ENCODE assay signal across 1 cellular context in genomic region chr3:185734725-185735096, GRCh38.
TF ChIP-seq lines count a peak whose summit lies in the region.

No MANE protein-coding gene starts in this region.

TF ChIP-seq in K562, 482 proteins besides CTCF, POLR2A, EP300 and RAD21 (continued from another document and continues in another):
- TF ChIP-seq CCNT2 (IDR thresholded peaks at IDR 0.05; ENCODE audit: borderline replicate concordance, extremely low read depth, insufficient read length, low read depth, low read length), result no peak
- TF ChIP-seq NR2C1 (IDR thresholded peaks at IDR 0.05), result peak; percentile 47; the same call in 1 of the 2 replicates
- TF ChIP-seq NR2C1 (tag; IDR thresholded peaks at IDR 0.05), result 0 out of 2 replicates have a peak, but pooled peaks have one; percentile 30
- no peak for TF ChIP-seq ATF1 (CRISPR knock-in tag; IDR thresholded peaks at IDR 0.05)
- no peak for TF ChIP-seq ATF1 (tag; IDR thresholded peaks at IDR 0.05)
- TF ChIP-seq SMARCC2 (IDR thresholded peaks at IDR 0.05; ENCODE audit: low read depth), result no peak
- TF ChIP-seq TCF3 (CRISPR knock-in tag; IDR thresholded peaks at IDR 0.05), result peak; percentile 84
- TF ChIP-seq CBFA2T3 (IDR thresholded peaks at IDR 0.05), result peak; percentile 85
- peak; percentile 74 for TF ChIP-seq TAL1 (IDR thresholded peaks at IDR 0.05)
- no peak for TF ChIP-seq STAT6 (CRISPR knock-in tag; IDR thresholded peaks at IDR 0.05)
- no peak for TF ChIP-seq ZNF444 (CRISPR knock-in tag; IDR thresholded peaks at IDR 0.05)
- TF ChIP-seq MAZ (CRISPR knock-in tag; conservative IDR thresholded peaks at IDR 0.05 in 1 of 2, IDR thresholded peaks at IDR 0.05 in 1 of 2), result no peak
- TF ChIP-seq ZNF583 (CRISPR knock-in tag; IDR thresholded peaks at IDR 0.05), result no peak
- TF ChIP-seq MAFK (IDR thresholded peaks at IDR 0.05; ENCODE audit: low read length), result no peak
- TF ChIP-seq XRCC5 (IDR thresholded peaks at IDR 0.05; ENCODE audit: low read depth, low read length), result 0 out of 2 replicates have a peak, but pooled peaks have one; percentile 42
- TF ChIP-seq ZNF324 (CRISPR knock-in tag; IDR thresholded peaks at IDR 0.05), result no peak
- TF ChIP-seq DDX20 (tag; IDR thresholded peaks at IDR 0.05; ENCODE audit: low read depth), result no peak
- TF ChIP-seq KDM1A (IDR thresholded peaks at IDR 0.05), result peak; percentile 71 to 79
- TF ChIP-seq CBFA2T2 (conservative IDR thresholded peaks at IDR 0.05), result peak; percentile 71
- TF ChIP-seq MCM3 (IDR thresholded peaks at IDR 0.05), result no peak
- peak; percentile 40; the same call in 1 of the 2 replicates for TF ChIP-seq BCOR (IDR thresholded peaks at IDR 0.05)
- no peak for TF ChIP-seq ARID3B (CRISPR knock-in tag; IDR thresholded peaks at IDR 0.05; ENCODE audit: borderline replicate concordance)
- TF ChIP-seq, protein P1, sequence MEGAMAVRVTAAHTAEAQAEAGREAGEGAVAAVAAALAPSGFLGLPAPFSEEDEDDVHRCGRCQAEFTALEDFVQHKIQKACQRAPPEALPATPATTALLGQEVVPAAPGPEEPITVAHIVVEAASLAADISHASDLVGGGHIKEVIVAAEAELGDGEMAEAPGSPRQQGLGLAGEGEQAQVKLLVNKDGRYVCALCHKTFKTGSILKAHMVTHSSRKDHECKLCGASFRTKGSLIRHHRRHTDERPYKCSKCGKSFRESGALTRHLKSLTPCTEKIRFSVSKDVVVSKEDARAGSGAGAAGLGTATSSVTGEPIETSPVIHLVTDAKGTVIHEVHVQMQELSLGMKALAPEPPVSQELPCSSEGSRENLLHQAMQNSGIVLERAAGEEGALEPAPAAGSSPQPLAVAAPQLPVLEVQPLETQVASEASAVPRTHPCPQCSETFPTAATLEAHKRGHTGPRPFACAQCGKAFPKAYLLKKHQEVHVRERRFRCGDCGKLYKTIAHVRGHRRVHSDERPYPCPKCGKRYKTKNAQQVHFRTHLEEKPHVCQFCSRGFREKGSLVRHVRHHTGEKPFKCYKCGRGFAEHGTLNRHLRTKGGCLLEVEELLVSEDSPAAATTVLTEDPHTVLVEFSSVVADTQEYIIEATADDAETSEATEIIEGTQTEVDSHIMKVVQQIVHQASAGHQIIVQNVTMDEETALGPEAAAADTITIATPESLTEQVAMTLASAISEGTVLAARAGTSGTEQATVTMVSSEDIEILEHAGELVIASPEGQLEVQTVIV (CRISPR knock-in tag; IDR thresholded peaks at IDR 0.05; ENCODE audit: borderline replicate concordance), result no peak
- TF ChIP-seq ZBTB34 (CRISPR knock-in tag; IDR thresholded peaks at IDR 0.05), result no peak
- TF ChIP-seq, protein P2, sequence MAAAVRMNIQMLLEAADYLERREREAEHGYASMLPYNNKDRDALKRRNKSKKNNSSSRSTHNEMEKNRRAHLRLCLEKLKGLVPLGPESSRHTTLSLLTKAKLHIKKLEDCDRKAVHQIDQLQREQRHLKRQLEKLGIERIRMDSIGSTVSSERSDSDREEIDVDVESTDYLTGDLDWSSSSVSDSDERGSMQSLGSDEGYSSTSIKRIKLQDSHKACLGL (CRISPR knock-in tag; IDR thresholded peaks at IDR 0.05; ENCODE audit: borderline replicate concordance, poor library complexity, severe bottlenecking), result no peak
- TF ChIP-seq HDAC2 (IDR thresholded peaks at IDR 0.05), result 0 out of 2 replicates have a peak, but pooled peaks have one; percentile 19
- TF ChIP-seq ZNF354B (CRISPR knock-in tag; IDR thresholded peaks at IDR 0.05), result no peak
- no peak for TF ChIP-seq ATF3 (IDR thresholded peaks at IDR 0.05)
- no peak for TF ChIP-seq ATF3 (CRISPR knock-in tag; conservative IDR thresholded peaks at IDR 0.05)
- TF ChIP-seq CXXC5 (CRISPR knock-in tag; IDR thresholded peaks at IDR 0.05), result peak; percentile 87
- TF ChIP-seq, protein P3, sequence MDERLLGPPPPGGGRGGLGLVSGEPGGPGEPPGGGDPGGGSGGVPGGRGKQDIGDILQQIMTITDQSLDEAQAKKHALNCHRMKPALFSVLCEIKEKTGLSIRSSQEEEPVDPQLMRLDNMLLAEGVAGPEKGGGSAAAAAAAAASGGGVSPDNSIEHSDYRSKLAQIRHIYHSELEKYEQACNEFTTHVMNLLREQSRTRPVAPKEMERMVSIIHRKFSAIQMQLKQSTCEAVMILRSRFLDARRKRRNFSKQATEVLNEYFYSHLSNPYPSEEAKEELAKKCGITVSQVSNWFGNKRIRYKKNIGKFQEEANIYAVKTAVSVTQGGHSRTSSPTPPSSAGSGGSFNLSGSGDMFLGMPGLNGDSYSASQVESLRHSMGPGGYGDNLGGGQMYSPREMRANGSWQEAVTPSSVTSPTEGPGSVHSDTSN (CRISPR knock-in tag; IDR thresholded peaks at IDR 0.05; ENCODE audit: low read depth), result no peak
- TF ChIP-seq, protein P3 (tag; conservative IDR thresholded peaks at IDR 0.05; ENCODE audit: low read depth), result peak; percentile 81
- peak; percentile 55; the same call in 1 of the 2 replicates for TF ChIP-seq STAT5A (IDR thresholded peaks at IDR 0.05; ENCODE audit: borderline replicate concordance, low read length)
- 0 out of 2 replicates have a peak, but pooled peaks have one; percentile 38 for TF ChIP-seq NFIC (IDR thresholded peaks at IDR 0.05)
- TF ChIP-seq CREM (IDR thresholded peaks at IDR 0.05; ENCODE audit: low read depth), result peak; percentile 56
- no peak for TF ChIP-seq TAF1 (IDR thresholded peaks at IDR 0.05; ENCODE audit: control insufficient read depth, extremely low read depth, insufficient read depth, low read length, severe bottlenecking)
- no peak for TF ChIP-seq GTF2F1 (IDR thresholded peaks at IDR 0.05; ENCODE audit: low read depth, low read length)
- TF ChIP-seq ZNF124 (CRISPR knock-in tag; IDR thresholded peaks at IDR 0.05), result no peak
- no peak for TF ChIP-seq ZNF395 (CRISPR knock-in tag; IDR thresholded peaks at IDR 0.05)
- TF ChIP-seq POLR2AphosphoS5 (IDR thresholded peaks at IDR 0.05; ENCODE audit: control insufficient read depth, insufficient read depth, low read depth, low read length), result peak; percentile 67; the same call in 1 of the 2 replicates
- TF ChIP-seq ZNF830 (CRISPR knock-in tag; IDR thresholded peaks at IDR 0.05), result no peak
- peak; percentile 52; the same call in 1 of the 2 replicates for TF ChIP-seq CEBPB (tag; IDR thresholded peaks at IDR 0.05)
- TF ChIP-seq, protein P4, sequence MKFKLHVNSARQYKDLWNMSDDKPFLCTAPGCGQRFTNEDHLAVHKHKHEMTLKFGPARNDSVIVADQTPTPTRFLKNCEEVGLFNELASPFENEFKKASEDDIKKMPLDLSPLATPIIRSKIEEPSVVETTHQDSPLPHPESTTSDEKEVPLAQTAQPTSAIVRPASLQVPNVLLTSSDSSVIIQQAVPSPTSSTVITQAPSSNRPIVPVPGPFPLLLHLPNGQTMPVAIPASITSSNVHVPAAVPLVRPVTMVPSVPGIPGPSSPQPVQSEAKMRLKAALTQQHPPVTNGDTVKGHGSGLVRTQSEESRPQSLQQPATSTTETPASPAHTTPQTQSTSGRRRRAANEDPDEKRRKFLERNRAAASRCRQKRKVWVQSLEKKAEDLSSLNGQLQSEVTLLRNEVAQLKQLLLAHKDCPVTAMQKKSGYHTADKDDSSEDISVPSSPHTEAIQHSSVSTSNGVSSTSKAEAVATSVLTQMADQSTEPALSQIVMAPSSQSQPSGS (CRISPR knock-in tag; IDR thresholded peaks at IDR 0.05), result no peak
- TF ChIP-seq PPARD (CRISPR knock-in tag; IDR thresholded peaks at IDR 0.05), result no peak
- TF ChIP-seq MEIS2 (IDR thresholded peaks at IDR 0.05; ENCODE audit: partially characterized antibody), result peak; percentile 91
- TF ChIP-seq OTX1 (CRISPR knock-in tag; IDR thresholded peaks at IDR 0.05), result no peak
- no peak for TF ChIP-seq POLR3A (IDR thresholded peaks at IDR 0.05; ENCODE audit: borderline replicate concordance, extremely low read depth, insufficient read depth, insufficient read length)
- TF ChIP-seq RBBP5 (IDR thresholded peaks at IDR 0.05; ENCODE audit: borderline replicate concordance, insufficient read depth, low read length, poor library complexity, severe bottlenecking), result peak; percentile 15
- no peak for TF ChIP-seq ZBTB8A (IDR thresholded peaks at IDR 0.05; ENCODE audit: partially characterized antibody)
